In genomic region chr10:43074409-43074808, GRCh38 we compare ENCODE assay signal across 22 cellular contexts. TPM values are rescaled to one million over a fixed set of nuclear protein-coding genes. Genes with fewer than 3 reads are reported as not detected.
"Had no signal": no experiment of that assay in that cellular context is flagged by ENCODE, and none has a peak within 500 bp of the region (broad histone marks: within the 10 kb centered on the region; RNA-seq: fewer than 3 reads in every experiment).

No MANE protein-coding gene starts in this region.

- H3K4me1 ChIP-seq: SJCRH30 had no signal

- H3K27me3 ChIP-seq: SJCRH30 had no signal

- H3K4me3 ChIP-seq: MG63, SJCRH30 had no signal

- H3K36me3 ChIP-seq: MG63, SJCRH30 had no signal

- H3K27ac ChIP-seq: SJCRH30 had no signal

- DNase-seq: IMR-90, Karpas-422, KG1, MG63, NCI-H1092, NCI-H1105 treated with DMSO at 0.1 percent for 48 hours, NCI-H1417 treated with DMSO at 0.1 percent for 48 hours, NCI-H146, NCI-H1694 treated with DMSO at 0.1 percent for 48 hours, NCI-H1930, NCI-H2081, NCI-H2107, NCI-H2227 treated with DMSO at 0.1 percent for 48 hours, NCI-H524, NCI-H526 treated with DMSO at 0.1 percent for 48 hours, NCI-H748 treated with DMSO at 0.1 percent for 48 hours, RPMI8226, SHP77 treated with DMSO at 0.1 percent for 48 hours, SJCRH30 had no signal

- H3K9me3 ChIP-seq: MG63, SJCRH30 had no signal

- ATAC-seq: HepG2, SK-N-SH treated with all-trans-retinoic acid at 6 μM for 48 hours had no signal

RNA-seq across cellular contexts. Expression of gene RET, which starts 2.5 kb away (rescaled TPM):
- total RNA-seq: HT-29 had no signal
- polyA plus RNA-seq: HepG2 had no signal
